Comparison of ENCODE assay signal across 13 cellular contexts in genomic region chr19:43341098-43341497, GRCh38. TPM values are rescaled to one million over a fixed set of nuclear protein-coding genes. Genes with fewer than 3 reads are reported as not detected.
"Had no signal": no experiment of that assay in that cellular context is flagged by ENCODE, and none has a peak within 500 bp of the region (broad histone marks: within the 10 kb centered on the region; RNA-seq: fewer than 3 reads in every experiment).

No MANE protein-coding gene starts in this region.

RNA-seq across cellular contexts. Expression of gene CD177, which starts 12.4 kb away (rescaled TPM):
- total RNA-seq: activated B cell treated with CpG ODN at 0.5 μM for 24 hours; activated CD4-positive, alpha-beta memory T cell treated with anti-CD3 and anti-CD28 coated beads for 36 hours; activated CD4-positive, alpha-beta memory T cell treated with anti-CD3 and anti-CD28 coated beads, Interleukin-2, amount 10 ng/mL, durations not matched to agents 7 days and 5 days; activated CD4-positive, alpha-beta T cell treated with anti-CD3 and anti-CD28 coated beads for 36 hours; activated CD4-positive, alpha-beta T cell treated with anti-CD3 and anti-CD28 coated beads, Interleukin-2, amount 10 ng/mL, durations not matched to agents 24 days and 14 days; activated CD4-positive, alpha-beta T cell treated with anti-CD3 and anti-CD28 coated beads, Interleukin-2, amount 10 ng/mL, durations not matched to agents 7 days and 5 days; activated CD8-positive, alpha-beta memory T cell treated with anti-CD3 and anti-CD28 coated beads for 36 hours; activated CD8-positive, alpha-beta memory T cell treated with anti-CD3 and anti-CD28 coated beads, Interleukin-2, amount 10 ng/mL, durations not matched to agents 7 days and 5 days; activated CD8-positive, alpha-beta T cell treated with anti-CD3 and anti-CD28 coated beads for 36 hours; activated CD8-positive, alpha-beta T cell treated with anti-CD3 and anti-CD28 coated beads, Interleukin-2, amount 10 ng/mL, durations not matched to agents 7 days and 5 days; T-helper 1 cell treated with Interleukin-12 subunit alpha and Interleukin-12 subunit beta and Interleukin-4 antibody, amounts not matched to agents 30 ng/mL and 1 ng/mL, for 36 hours; T-helper 17 cell; T-helper 2 cell treated with Interferon-gamma antibody and Interleukin-4, amounts not matched to agents 100 ng/mL and 5 ng/mL, for 36 hours had no signal
